ENCODE assay signal across 13 cellular contexts in genomic region chr3:161314836-161315391, GRCh38. TPM values are rescaled to one million over a fixed set of nuclear protein-coding genes. Genes with fewer than 3 reads are reported as not detected.
DNase-seq lines count a peak whose midpoint lies in the region; ATAC-seq and TF ChIP-seq lines count a peak whose summit lies in the region.
"Had no signal": no experiment of that assay in that cellular context is flagged by ENCODE, and none has a peak within 500 bp of the region (broad histone marks: within the 10 kb centered on the region; RNA-seq: fewer than 3 reads in every experiment).

No MANE protein-coding gene starts in this region.

- ATAC-seq in GM18907 (IDR thresholded peaks at IDR 0.05; ENCODE audit: unreplicated experiment) (peak; percentile 70), HG02642 (IDR thresholded peaks at IDR 0.05; ENCODE audit: poor library complexity, unreplicated experiment) (peak; percentile 55), SK-N-SH treated with all-trans-retinoic acid at 6 μM for 48 hours (no peak), heart right ventricle (no peak)

- H3K27me3 ChIP-seq in heart right ventricle, result no peaks in the 10 kb centered on the region

- no peaks in the 10 kb centered on the region for H3K9me3 ChIP-seq in heart right ventricle

- no peak overlapping the region for H3K27ac ChIP-seq in heart right ventricle

- TF ChIP-seq CTCF in heart right ventricle (IDR thresholded peaks at IDR 0.05), result no peak

- DNase-seq in HS-5 (ENCODE audit: low read depth) (peak; percentile 15), renal cortical epithelial cell (ENCODE audit: low read depth) (peak; percentile 94), SIG-M5 treated with dmso at 0.1 percent for 504 hours (lab: John Stamatoyannopoulos, UW; ENCODE audit: unreplicated experiment) (no peak), heart right ventricle (no peak)
- DNase-seq in activated CD8-positive, alpha-beta memory T cell treated with anti-CD3 and anti-CD28 coated beads for 24 hours, result no peak
- DNase-seq: activated CD4-positive, alpha-beta memory T cell treated with anti-CD3 and anti-CD28 coated beads, Interleukin-2, amount 10 ng/mL, durations not matched to agents 7 days and 5 days; glutamatergic neuron; NCI-H187 treated with DMSO at 0.1 percent for 48 hours; Right ventricle myocardium superior had no signal

- intact Hi-C loops in heart right ventricle (cut with DNase I), result no loop called here

- H3K4me1 ChIP-seq in heart right ventricle, result peaks cover 0 to 18% (median 0%) of the 10 kb centered on the region in 9 donors

- 87 to 92% methylated on average over 3 of the region's 3 CpGs for WGBS in heart right ventricle, 2 donors

- no peak overlapping the region for H3K4me3 ChIP-seq in heart right ventricle

- H3K36me3 ChIP-seq in heart right ventricle, result no peaks in the 10 kb centered on the region

TF ChIP-seq in SK-N-SH treated with all-trans-retinoic acid at 6 μM for 48 hours, 23 proteins besides CTCF, POLR2A, EP300 and RAD21:
- TF ChIP-seq ZNF565 (CRISPR knock-in tag; conservative IDR thresholded peaks at IDR 0.05; ENCODE audit: low read depth), result no peak
- no peak for TF ChIP-seq CREB5 (CRISPR knock-in tag; IDR thresholded peaks at IDR 0.05; ENCODE audit: low read depth)
- no peak for TF ChIP-seq CSDC2 (CRISPR knock-in tag; IDR thresholded peaks at IDR 0.05)
- no peak for TF ChIP-seq ZNF8 (CRISPR knock-in tag; IDR thresholded peaks at IDR 0.05)
- no peak for TF ChIP-seq ZNF70 (CRISPR knock-in tag; IDR thresholded peaks at IDR 0.05)
- no peak for TF ChIP-seq POU6F1 (CRISPR knock-in tag; IDR thresholded peaks at IDR 0.05; ENCODE audit: borderline replicate concordance, low read depth)
- TF ChIP-seq ZFP3 (CRISPR knock-in tag; IDR thresholded peaks at IDR 0.05), result no peak
- no peak for TF ChIP-seq CSRNP3 (CRISPR knock-in tag; IDR thresholded peaks at IDR 0.05)
- no peak for TF ChIP-seq TSHZ2 (CRISPR knock-in tag; IDR thresholded peaks at IDR 0.05)
- no peak for TF ChIP-seq OSR1 (CRISPR knock-in tag; IDR thresholded peaks at IDR 0.05)
- TF ChIP-seq ISL1 (CRISPR knock-in tag; IDR thresholded peaks at IDR 0.05), result no peak
- TF ChIP-seq GLIS3 (CRISPR knock-in tag; IDR thresholded peaks at IDR 0.05), result no peak
- TF ChIP-seq RARB (CRISPR knock-in tag; IDR thresholded peaks at IDR 0.05), result no peak
- TF ChIP-seq ESRRG (CRISPR knock-in tag; IDR thresholded peaks at IDR 0.05), result no peak
- TF ChIP-seq PATZ1 (CRISPR knock-in tag; IDR thresholded peaks at IDR 0.05; ENCODE audit: borderline replicate concordance), result no peak
- TF ChIP-seq ARNTL (CRISPR knock-in tag; IDR thresholded peaks at IDR 0.05; ENCODE audit: borderline replicate concordance, low read depth), result no peak
- no peak for TF ChIP-seq ZFP30 (CRISPR knock-in tag; IDR thresholded peaks at IDR 0.05)

RNA-seq across cellular contexts. Expression of gene SPTSSB, which starts 56.4 kb away (rescaled TPM):
- total RNA-seq in renal cortical epithelial cell (not detected in 2 replicates), heart right ventricle (under 1 TPM in 2 of 10 donors, not detected in 8; 0.11 to 0.17 TPM)
- polyA plus RNA-seq in heart right ventricle, result under 1 TPM; 0.03 to 0.51 TPM
- total RNA-seq: activated CD4-positive, alpha-beta memory T cell treated with anti-CD3 and anti-CD28 coated beads, Interleukin-2, amount 10 ng/mL, durations not matched to agents 7 days and 5 days; Daoy; Right ventricle myocardium superior had no signal

Comparison
In these comparisons a context has a peak if more than half of its experiments do, and no peak if none do; other contexts are left out.
1. ATAC-seq: peak in GM18907 (single experiment) and HG02642 (single experiment); none in SK-N-SH treated with all-trans-retinoic acid at 6 μM for 48 hours (single experiment) and heart right ventricle (0 of 8).
2. DNase-seq: peak in HS-5 (single experiment) and renal cortical epithelial cell (single experiment); none in SIG-M5 treated with dmso at 0.1 percent for 504 hours (single experiment), heart right ventricle (0 of 2) and activated CD8-positive, alpha-beta memory T cell treated with anti-CD3 and anti-CD28 coated beads for 24 hours (single experiment).